ENCODE assay signal across 1 cellular context in the genomic region with DNA sequence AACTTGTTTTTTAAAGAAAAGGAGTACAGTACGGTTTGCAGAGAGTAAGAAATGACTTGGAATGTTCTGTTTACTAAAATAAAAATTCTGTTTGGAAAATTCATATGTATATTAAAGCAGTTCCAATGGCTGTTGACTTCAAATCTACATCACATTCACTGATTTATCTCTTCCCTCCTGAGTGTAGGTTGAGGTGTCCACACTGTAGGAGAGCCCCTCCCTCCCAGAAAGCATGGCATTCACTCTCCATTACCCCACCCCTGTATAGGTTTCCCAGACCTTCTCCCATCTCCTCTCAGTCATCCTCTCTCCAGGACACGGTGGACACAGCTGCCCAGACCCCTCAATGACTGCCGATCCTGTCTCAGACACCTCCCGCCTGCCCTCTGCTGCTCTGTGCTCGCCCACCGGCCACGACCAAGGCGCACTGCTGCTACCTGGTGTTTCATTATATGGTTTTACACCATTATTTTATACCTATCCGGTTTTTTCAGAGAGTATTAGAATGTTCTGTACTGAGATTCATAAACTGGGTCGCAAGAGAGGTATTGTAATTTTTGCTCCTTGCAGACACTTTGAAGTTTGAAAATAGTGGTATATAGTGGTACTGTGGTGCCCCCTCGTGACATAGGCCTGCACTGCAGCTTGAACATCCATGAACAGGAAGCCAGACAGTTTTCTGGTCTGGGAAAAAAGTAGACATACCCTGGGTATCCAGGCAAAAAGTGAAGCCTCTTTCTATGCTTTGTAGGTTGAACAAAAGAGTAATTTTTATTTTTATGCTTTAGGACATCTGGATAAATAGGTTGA.
TF ChIP-seq lines count a peak whose summit lies in the region.

No MANE protein-coding gene starts in this region.

TF ChIP-seq in GM23338, 12 proteins besides CTCF, POLR2A, EP300 and RAD21 (continued from another document):
- TF ChIP-seq, protein P1, sequence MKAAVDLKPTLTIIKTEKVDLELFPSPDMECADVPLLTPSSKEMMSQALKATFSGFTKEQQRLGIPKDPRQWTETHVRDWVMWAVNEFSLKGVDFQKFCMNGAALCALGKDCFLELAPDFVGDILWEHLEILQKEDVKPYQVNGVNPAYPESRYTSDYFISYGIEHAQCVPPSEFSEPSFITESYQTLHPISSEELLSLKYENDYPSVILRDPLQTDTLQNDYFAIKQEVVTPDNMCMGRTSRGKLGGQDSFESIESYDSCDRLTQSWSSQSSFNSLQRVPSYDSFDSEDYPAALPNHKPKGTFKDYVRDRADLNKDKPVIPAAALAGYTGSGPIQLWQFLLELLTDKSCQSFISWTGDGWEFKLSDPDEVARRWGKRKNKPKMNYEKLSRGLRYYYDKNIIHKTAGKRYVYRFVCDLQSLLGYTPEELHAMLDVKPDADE (IDR thresholded peaks at IDR 0.05): no peak
- TF ChIP-seq NANOG (IDR thresholded peaks at IDR 0.05; ENCODE audit: borderline replicate concordance): no peak
- no peak for TF ChIP-seq ZNF114 (CRISPR knock-in tag; IDR thresholded peaks at IDR 0.05)
- TF ChIP-seq CREB1 (CRISPR knock-in tag; IDR thresholded peaks at IDR 0.05; ENCODE audit: low read depth): no peak
